ENCODE assay signal across 26 cellular contexts in genomic region chr6:150874184-150874583, GRCh38. TPM values are rescaled to one million over a fixed set of nuclear protein-coding genes. Genes with fewer than 3 reads are reported as not detected.
DNase-seq lines count a peak whose midpoint lies in the region; TF ChIP-seq lines count a peak whose summit lies in the region.
"Had no signal": no experiment of that assay in that cellular context is flagged by ENCODE, and none has a peak within 500 bp of the region (broad histone marks: within the 10 kb centered on the region; RNA-seq: fewer than 3 reads in every experiment).

No MANE protein-coding gene starts in this region.

- peaks cover 15% of the 10 kb centered on the region for H3K36me3 Mint-ChIP-seq in neural progenitor cell
- H3K36me3 Mint-ChIP-seq: CD4-positive, CD25-positive, alpha-beta regulatory T cell had no signal

- H3K4me1 Mint-ChIP-seq in neural progenitor cell: peaks cover 4% of the 10 kb centered on the region
- H3K4me1 Mint-ChIP-seq: memory B cell had no signal

- H3F3A ChIP-seq in neural progenitor cell (ENCODE audit: low read depth): peaks cover 37% of the 10 kb centered on the region

- H3K9me3 ChIP-seq in neural progenitor cell (ENCODE audit: low read depth): no peaks in the 10 kb centered on the region
- H3K9me3 ChIP-seq: right lobe of liver, stomach had no signal

- H3K4me3 ChIP-seq in brain microvascular endothelial cell (ENCODE audit: low read depth, low read length) (no peak overlapping the region), neural progenitor cell (no peak overlapping the region)
- H3K4me3 ChIP-seq: right lobe of liver, stomach had no signal

- peak; percentile 61 for DNase-seq in Ammon's horn (ENCODE audit: low spot score)
- DNase-seq in NCI-H2171 (lab: John Stamatoyannopoulos, UW): peak; percentile 52
- DNase-seq in brain microvascular endothelial cell: no peak
- no peak for DNase-seq in neural progenitor cell (ENCODE audit: low spot score)
- no peak for DNase-seq in kidney glomerular epithelial cell (lab: John Stamatoyannopoulos, UW)
- no peak for DNase-seq in MV-4-11 (lab: John Stamatoyannopoulos, UW)
- DNase-seq in HuH-7.5 (ENCODE audit: low spot score): no peak
- DNase-seq in ACHN: no peak
- DNase-seq: activated CD4-positive, alpha-beta T cell treated with anti-CD3 and anti-CD28 coated beads for 48 hours; Calu3; CD4-positive, CD25-positive, alpha-beta regulatory T cell; effector memory CD8-positive, alpha-beta T cell; erythroblast; GOT3; HFFc6; NCI-H146; NCI-H510A; right lobe of liver; stimulated activated CD8-positive, alpha-beta memory T cell treated with anti-CD3 and anti-CD28 coated beads, Interleukin-4, amount 100 ng/mL, for 48 hours; stomach; SW 1271 had no signal

- peaks cover 63% of the 10 kb centered on the region for H3K79me2 ChIP-seq in neural progenitor cell (ENCODE audit: low read depth)

- H3K4me3 Mint-ChIP-seq in neural progenitor cell: no peak overlapping the region
- H3K4me3 Mint-ChIP-seq: CD4-positive, CD25-positive, alpha-beta regulatory T cell; effector memory CD8-positive, alpha-beta T cell; HFFc6; IgD-negative memory B cell; memory B cell; type B pancreatic cell had no signal

- no peak overlapping the region for H3K9ac ChIP-seq in neural progenitor cell

- H3K27ac Mint-ChIP-seq in neural progenitor cell: peak overlapping the region; percentile 72
- H3K27ac Mint-ChIP-seq: effector memory CD8-positive, alpha-beta T cell; HFFc6; IgD-negative memory B cell; memory B cell; progenitor cell of endocrine pancreas; type B pancreatic cell had no signal

- H3K4me1 ChIP-seq in neural progenitor cell: peaks cover 27% of the 10 kb centered on the region

- no peak overlapping the region for H2AFZ ChIP-seq in neural progenitor cell (replicated peaks)

- peak; percentile 6 for TF ChIP-seq CTCF in brain microvascular endothelial cell (IDR thresholded peaks at IDR 0.05; ENCODE audit: low read depth, low read length, missing control alignments)
- TF ChIP-seq CTCF in neural progenitor cell (IDR thresholded peaks at IDR 0.05): no peak

- in situ Hi-C loops in brain microvascular endothelial cell (cut with HindIII; ENCODE audit: low pct_ligation_motif_present, low sequenced_read_pairs) (no loop called here), ACHN (cut with HindIII; ENCODE audit: low pct_ligation_motif_present, low pct_unique_long_range_greater_than_20kb, low sequenced_read_pairs) (no loop called here)

- peaks cover 12% of the 10 kb centered on the region for H4K20me1 ChIP-seq in neural progenitor cell (ENCODE audit: low read depth)

- H3K4me2 ChIP-seq in neural progenitor cell: no peak overlapping the region

- peaks cover 2% of the 10 kb centered on the region for H3K27me3 Mint-ChIP-seq in neural progenitor cell (ENCODE audit: insufficient read depth, low read depth)
- H3K27me3 Mint-ChIP-seq: CD4-positive, CD25-positive, alpha-beta regulatory T cell; effector memory CD8-positive, alpha-beta T cell; IgD-negative memory B cell; memory B cell; progenitor cell of endocrine pancreas; type B pancreatic cell had no signal

- H3K27ac ChIP-seq in brain microvascular endothelial cell (no peak overlapping the region), neural progenitor cell (no peak overlapping the region)
- H3K27ac ChIP-seq: right lobe of liver, stomach had no signal

- H3K36me3 ChIP-seq in brain microvascular endothelial cell (replicated peaks) (peaks cover 14% of the 10 kb centered on the region), neural progenitor cell (no peaks in the 10 kb centered on the region)
- H3K36me3 ChIP-seq: right lobe of liver, stomach had no signal

- no peaks in the 10 kb centered on the region for H3K9me3 Mint-ChIP-seq in neural progenitor cell
- H3K9me3 Mint-ChIP-seq: activated naive CD4-positive, alpha-beta T cell treated with anti-CD3 and anti-CD28 coated beads, Interleukin-2, amount 50 U/mL, for 72 hours; CD4-positive, CD25-positive, alpha-beta regulatory T cell; effector memory CD8-positive, alpha-beta T cell; HFFc6; IgD-negative memory B cell; memory B cell; type B pancreatic cell had no signal

- no peaks in the 10 kb centered on the region for H3K27me3 ChIP-seq in brain microvascular endothelial cell (replicated peaks)
- H3K27me3 ChIP-seq in neural progenitor cell: no peaks in the 10 kb centered on the region
- H3K27me3 ChIP-seq: right lobe of liver, stomach had no signal

RNA-seq across cellular contexts. Expression of gene MTHFD1L, which starts 8.7 kb away (rescaled TPM):
- 26.3 and 32.5 TPM in 2 replicates for total RNA-seq in neural progenitor cell (ENCODE audit: low replicate concordance)

Comparison
In these comparisons a context has a peak if more than half of its experiments do, and no peak if none do; other contexts are left out.
1. DNase-seq: peak in Ammon's horn (single experiment) and NCI-H2171 (single experiment); none in brain microvascular endothelial cell (single experiment), neural progenitor cell (single experiment), kidney glomerular epithelial cell (single experiment), MV-4-11 (single experiment), HuH-7.5 (single experiment) and ACHN (single experiment).